Comparison of ENCODE assay signal across 11 cellular contexts in genomic region chr22:17733484-17733883, GRCh38. TPM values are rescaled to one million over a fixed set of nuclear protein-coding genes. Genes with fewer than 3 reads are reported as not detected.
DNase-seq lines count a peak whose midpoint lies in the region; ATAC-seq, FAIRE-seq and TF ChIP-seq lines count a peak whose summit lies in the region.
"Had no signal": no experiment of that assay in that cellular context is flagged by ENCODE, and none has a peak within 500 bp of the region (broad histone marks: within the 10 kb centered on the region; RNA-seq: fewer than 3 reads in every experiment).

No MANE protein-coding gene starts in this region.

- no peak for DNase-seq in activated T-cell treated with anti-CD3 and anti-CD28 coated beads, Interleukin-2, amount 50 U/mL, for 24 hours
- DNase-seq in activated T-cell treated with anti-CD3 and anti-CD28 coated beads for 4 hours (no peak), SJSA1 (ENCODE audit: low read depth in 1 of 2, low spot score in 2 of 2) (no peak), fibroblast of lung (ENCODE audit: low read depth in 2 of 2) (peak in 1 of 2 donors; percentile 25), small intestine (peak; percentile 26), NCI-H345 (lab: John Stamatoyannopoulos, UW) (no peak), RPMI8226 (no peak)
- DNase-seq: activated effector memory CD4-positive, alpha-beta T cell treated with Interleukin-2 at 50 U/mL for 16 hours; cerebellar nuclear complex; NCI-H510A treated with DMSO at 0.1 percent for 48 hours had no signal

- no peak for TF ChIP-seq CTCF in fibroblast of lung (conservative IDR thresholded peaks at IDR 0.05 in 1 of 2, IDR thresholded peaks at IDR 0.05 in 1 of 2; ENCODE audit: low read depth in 1 of 2, low read length in 2 of 2)

- no peaks in the 10 kb centered on the region for H3K9me3 Mint-ChIP-seq in activated T-cell treated with anti-CD3 and anti-CD28 coated beads, Interleukin-2, amount 50 U/mL, for 24 hours

- no peak overlapping the region for H2AFZ ChIP-seq in fibroblast of lung (ENCODE audit: low read length)

- no peak overlapping the region for H3K9ac ChIP-seq in fibroblast of lung (ENCODE audit: insufficient read depth, low read length)

- no peaks in the 10 kb centered on the region for H3K27me3 Mint-ChIP-seq in activated T-cell treated with anti-CD3 and anti-CD28 coated beads, Interleukin-2, amount 50 U/mL, for 24 hours

- H4K20me1 ChIP-seq in fibroblast of lung (ENCODE audit: control insufficient read depth, extremely low read depth, insufficient read depth, low read length), result no peaks in the 10 kb centered on the region

- 52 to 66% (median 59%) methylated on average over 3 of the region's 3 CpGs for WGBS in small intestine, 3 donors

- H3K9me3 ChIP-seq in SJSA1 (replicated peaks), result no peaks in the 10 kb centered on the region
- no peaks in the 10 kb centered on the region for H3K9me3 ChIP-seq in fibroblast of lung (ENCODE audit: control insufficient read depth, insufficient read depth, low read depth, low read length)
- no peaks in the 10 kb centered on the region for H3K9me3 ChIP-seq in small intestine (ENCODE audit: control insufficient read depth, low read depth)

- peaks cover 18% of the 10 kb centered on the region for H3K4me1 ChIP-seq in SJSA1 (replicated peaks)
- peaks cover 5% of the 10 kb centered on the region for H3K4me1 ChIP-seq in fibroblast of lung (ENCODE audit: control insufficient read depth, extremely low read depth, insufficient read depth, low read length)
- no peaks in the 10 kb centered on the region for H3K4me1 ChIP-seq in small intestine (ENCODE audit: control insufficient read depth in 2 of 2, insufficient read depth in 1 of 2, low read depth in 1 of 2, low read length in 1 of 2)

- peaks cover 81% of the 10 kb centered on the region for H3K36me3 Mint-ChIP-seq in activated T-cell treated with anti-CD3 and anti-CD28 coated beads, Interleukin-2, amount 50 U/mL, for 24 hours (ENCODE audit: low read depth)

- no peak overlapping the region for H3K4me3 ChIP-seq in SJSA1
- H3K4me3 ChIP-seq in fibroblast of lung (replicated peaks in 1 of 4; ENCODE audit: control extremely low read depth in 1 of 4, insufficient read depth in 1 of 4, low read depth in 3 of 4, low read length in 4 of 4), result no peak overlapping the region
- H3K4me3 ChIP-seq in small intestine (ENCODE audit: low read depth in 1 of 2, low read length in 2 of 2), result no peak overlapping the region

- no peaks in the 10 kb centered on the region for H3K79me2 ChIP-seq in fibroblast of lung (ENCODE audit: control insufficient read depth, insufficient read depth, low read length)

- no peak overlapping the region for H3K4me3 Mint-ChIP-seq in activated T-cell treated with anti-CD3 and anti-CD28 coated beads, Interleukin-2, amount 50 U/mL, for 24 hours

- ATAC-seq in HG03159 (IDR thresholded peaks at IDR 0.05; ENCODE audit: unreplicated experiment), result no peak

- no peaks in the 10 kb centered on the region for H3K27me3 ChIP-seq in SJSA1 (replicated peaks)
- no peaks in the 10 kb centered on the region for H3K27me3 ChIP-seq in fibroblast of lung (ENCODE audit: control insufficient read depth, insufficient read depth, low read length)
- no peaks in the 10 kb centered on the region for H3K27me3 ChIP-seq in small intestine (ENCODE audit: control insufficient read depth in 2 of 2, insufficient read depth in 2 of 2, low read length in 2 of 2)

- peak overlapping the region; percentile 71 for H3K27ac Mint-ChIP-seq in activated T-cell treated with anti-CD3 and anti-CD28 coated beads, Interleukin-2, amount 50 U/mL, for 24 hours

- H3K4me1 Mint-ChIP-seq in activated T-cell treated with anti-CD3 and anti-CD28 coated beads, Interleukin-2, amount 50 U/mL, for 24 hours (ENCODE audit: low read depth), result peaks cover 19% of the 10 kb centered on the region

- H3K4me2 ChIP-seq in fibroblast of lung (ENCODE audit: extremely low read depth, insufficient read depth, low read length), result no peak overlapping the region

- H3K27ac ChIP-seq in SJSA1, result peak overlapping the region; percentile 43
- H3K27ac ChIP-seq in fibroblast of lung (ENCODE audit: insufficient read depth, low read length), result peak overlapping the region; percentile 35
- H3K27ac ChIP-seq in small intestine (ENCODE audit: low read depth in 1 of 2, low read length in 1 of 2), result no peak overlapping the region

- no peak for FAIRE-seq in small intestine (lab: Jason Lieb, UNC)

- H3K36me3 ChIP-seq in SJSA1, result peaks cover 65% of the 10 kb centered on the region
- peaks cover 7% of the 10 kb centered on the region for H3K36me3 ChIP-seq in fibroblast of lung (ENCODE audit: control insufficient read depth, insufficient read depth, low read length)
- peaks cover 10 to 13% of the 10 kb centered on the region in 2 donors for H3K36me3 ChIP-seq in small intestine (ENCODE audit: control insufficient read depth in 2 of 2, insufficient read depth in 2 of 2, low read length in 2 of 2)

RNA-seq across cellular contexts. Expression of gene BID, which starts 40.8 kb away (rescaled TPM):
- 27.0 and 47.4 TPM in 2 replicates for total RNA-seq in SJSA1 (2014; rRNA removed; shearing (Covaris generic))
- 13.4 and 17.7 TPM in 2 replicates for total RNA-seq in fibroblast of lung
- polyA plus RNA-seq in fibroblast of lung, result 23.4 and 37.0 TPM in 2 replicates
- 23.1 and 30.3 TPM in 2 replicates for polyA plus RNA-seq in fibroblast of lung (2012)
- polyA minus RNA-seq in fibroblast of lung (ENCODE audit: low replicate concordance), result 16.3 and 17.4 TPM in 2 replicates
- 10 to 100 TPM; 12.7 to 59.4 (median 15.1) TPM for polyA plus RNA-seq in small intestine

Comparison
In these comparisons a context has a peak if more than half of its experiments do, and no peak if none do; other contexts are left out.
1. H3K27ac ChIP-seq: peak in SJSA1 (single experiment) and fibroblast of lung (single experiment); none in small intestine (0 of 2).